ENCODE assay signal across 8 cellular contexts in the genomic region with DNA sequence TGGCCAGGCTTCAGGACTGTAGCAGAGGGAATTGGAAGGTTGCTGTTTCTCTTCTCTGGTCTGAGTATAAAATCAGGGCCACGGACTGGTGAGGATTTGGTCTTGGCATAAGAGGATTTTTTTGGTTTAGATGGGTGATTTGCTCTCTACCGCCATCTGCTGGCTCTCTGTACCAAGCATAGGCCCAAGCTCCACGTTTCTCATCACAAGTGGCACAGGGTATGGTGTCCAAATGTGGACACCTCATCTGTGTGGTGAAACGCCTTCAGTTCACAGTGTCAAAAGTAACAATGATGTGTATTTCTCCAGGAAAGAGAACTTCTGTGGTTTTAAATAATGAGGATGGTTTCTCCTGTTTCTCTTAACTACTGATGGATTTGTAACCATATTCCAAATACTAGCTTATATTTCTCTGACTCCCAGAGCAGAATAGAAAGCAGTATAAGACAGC.
A peak's percentile ranks its signal among the peaks of the same experiment; 100 is the strongest.
DNase-seq lines count a peak whose midpoint lies in the region; ATAC-seq, FAIRE-seq and TF ChIP-seq lines count a peak whose summit lies in the region.

No MANE protein-coding gene starts in this region.

- no peaks in the 10 kb centered on the region for H3K4me1 ChIP-seq in CD8-positive, alpha-beta T cell (ENCODE audit: insufficient read depth, low read length)
- H3K4me1 ChIP-seq in thyroid gland = peaks cover 11 to 17% of the 10 kb centered on the region in 2 donors

- peak; percentile 28 to 75 (median 53) for DNase-seq in CD8-positive, alpha-beta T cell
- DNase-seq in GM19238 (ENCODE audit: insufficient read length, low spot score) (peak; percentile 32), HS-5 (ENCODE audit: low read depth) (peak; percentile 41), RCC 7860 (ENCODE audit: low spot score) (peak; percentile 45), fibroblast of the conjunctiva (ENCODE audit: low read depth) (peak; percentile 53), occipital lobe (lab: John Stamatoyannopoulos, UW) (peak; percentile 48), thyroid gland (peak; percentile 64 to 73)
- DNase-seq in activated T-helper 1 cell treated with anti-CD3 and anti-CD28 coated beads, Interleukin-12 subunit alpha, Interleukin-12 subunit beta, Interleukin-2, Interleukin-4 antibody, amounts not matched to agents 30 ng/mL and 10 ng/mL and 1 ng/mL, durations not matched to agents 14 hours and 24 hours and 36 hours (ENCODE audit: low spot score) = peak; percentile 28

- CTCF ChIA-PET in CD8-positive, alpha-beta T cell (lab: Charles Lee) = interaction anchor here (0.7 to 3.0 kb wide), 34 partner anchors 8 to 770 kb away, joined by 3 to 24 read pairs (median 3); a partner anchor contains a TSS

- no peak for FAIRE-seq in RCC 7860 (lab: Jason Lieb, UNC)

- no peak overlapping the region for H3K4me3 Mint-ChIP-seq in CD8-positive, alpha-beta T cell
- H3K4me3 Mint-ChIP-seq in activated T-helper 1 cell treated with anti-CD3 and anti-CD28 coated beads, Interleukin-12 subunit alpha, Interleukin-12 subunit beta, Interleukin-2, Interleukin-4 antibody, amounts not matched to agents 30 ng/mL and 10 ng/mL and 1 ng/mL, durations not matched to agents 14 hours and 24 hours and 36 hours = no peak overlapping the region

- POLR2A ChIA-PET in CD8-positive, alpha-beta T cell (lab: Charles Lee) = no interaction called here

- H3K27me3 ChIP-seq in CD8-positive, alpha-beta T cell (ENCODE audit: insufficient read depth, low read length) = no peaks in the 10 kb centered on the region
- H3K27me3 ChIP-seq in thyroid gland = no peaks in the 10 kb centered on the region

- peak; percentile 80 for ATAC-seq in CD8-positive, alpha-beta T cell

- no peaks in the 10 kb centered on the region for H3K27me3 Mint-ChIP-seq in CD8-positive, alpha-beta T cell (ENCODE audit: low read depth)
- H3K27me3 Mint-ChIP-seq in activated T-helper 1 cell treated with anti-CD3 and anti-CD28 coated beads, Interleukin-12 subunit alpha, Interleukin-12 subunit beta, Interleukin-2, Interleukin-4 antibody, amounts not matched to agents 30 ng/mL and 10 ng/mL and 1 ng/mL, durations not matched to agents 14 hours and 24 hours and 36 hours (ENCODE audit: insufficient read depth) = no peaks in the 10 kb centered on the region

- H3K36me3 Mint-ChIP-seq in CD8-positive, alpha-beta T cell = no peaks in the 10 kb centered on the region
- H3K36me3 Mint-ChIP-seq in activated T-helper 1 cell treated with anti-CD3 and anti-CD28 coated beads, Interleukin-12 subunit alpha, Interleukin-12 subunit beta, Interleukin-2, Interleukin-4 antibody, amounts not matched to agents 30 ng/mL and 10 ng/mL and 1 ng/mL, durations not matched to agents 14 hours and 24 hours and 36 hours (ENCODE audit: low read depth) = no peaks in the 10 kb centered on the region

- no peak overlapping the region for H3K27ac ChIP-seq in CD8-positive, alpha-beta T cell (ENCODE audit: low read depth, low read length)
- H3K27ac ChIP-seq in thyroid gland = peak overlapping the region; percentile 56 to 91 (median 81)

- H3K27ac Mint-ChIP-seq in CD8-positive, alpha-beta T cell = no peak overlapping the region
- H3K27ac Mint-ChIP-seq in activated T-helper 1 cell treated with anti-CD3 and anti-CD28 coated beads, Interleukin-12 subunit alpha, Interleukin-12 subunit beta, Interleukin-2, Interleukin-4 antibody, amounts not matched to agents 30 ng/mL and 10 ng/mL and 1 ng/mL, durations not matched to agents 14 hours and 24 hours and 36 hours = no peak overlapping the region

- intact Hi-C loops in CD8-positive, alpha-beta T cell (cut with DNase I, micrococcal nuclease) = loop anchor here (1.0 to 5.0 kb wide), 9 partner anchors 114 to 732 kb away; a partner anchor contains a TSS
- intact Hi-C loops in activated T-helper 1 cell treated with anti-CD3 and anti-CD28 coated beads, Interleukin-12 subunit alpha, Interleukin-12 subunit beta, Interleukin-2, Interleukin-4 antibody, amounts not matched to agents 30 ng/mL and 10 ng/mL and 1 ng/mL, durations not matched to agents 14 hours and 24 hours and 36 hours (cut with micrococcal nuclease) = loop anchor here (1.0 to 2.0 kb wide), 7 partner anchors 75 to 732 kb away; a partner anchor contains a TSS
- intact Hi-C loops in thyroid gland (cut with DNase I) = loop anchor here (5.0 kb wide), 1 partner anchor 731 kb away; no protein-coding TSS in a partner anchor

- TF ChIP-seq CTCF in CD8-positive, alpha-beta T cell (IDR thresholded peaks at IDR 0.05) = peak; percentile 95
- peak; percentile 66 to 82 (median 78) for TF ChIP-seq CTCF in thyroid gland (IDR thresholded peaks at IDR 0.05)

- no peaks in the 10 kb centered on the region for H3K9me3 ChIP-seq in CD8-positive, alpha-beta T cell (ENCODE audit: low read length)
- no peaks in the 10 kb centered on the region for H3K9me3 ChIP-seq in thyroid gland

- 13 to 20% methylated on average over 4 of the region's 4 CpGs for WGBS in thyroid gland, 2 donors

- TF ChIP-seq POLR2A in thyroid gland (IDR thresholded peaks at IDR 0.05) = no peak

- no peaks in the 10 kb centered on the region for H3K4me1 Mint-ChIP-seq in CD8-positive, alpha-beta T cell (ENCODE audit: low read depth)
- no peaks in the 10 kb centered on the region for H3K4me1 Mint-ChIP-seq in activated T-helper 1 cell treated with anti-CD3 and anti-CD28 coated beads, Interleukin-12 subunit alpha, Interleukin-12 subunit beta, Interleukin-2, Interleukin-4 antibody, amounts not matched to agents 30 ng/mL and 10 ng/mL and 1 ng/mL, durations not matched to agents 14 hours and 24 hours and 36 hours (ENCODE audit: low read depth)

- H3K4me3 ChIP-seq in CD8-positive, alpha-beta T cell (ENCODE audit: low read depth, low read length) = no peak overlapping the region
- H3K4me3 ChIP-seq in thyroid gland (replicated peaks in 1 of 3) = no peak overlapping the region

- no peaks in the 10 kb centered on the region for H3K36me3 ChIP-seq in CD8-positive, alpha-beta T cell (ENCODE audit: insufficient read depth, low read length)
- no peaks in the 10 kb centered on the region for H3K36me3 ChIP-seq in thyroid gland

- no peaks in the 10 kb centered on the region for H3K9me3 Mint-ChIP-seq in CD8-positive, alpha-beta T cell
- no peaks in the 10 kb centered on the region for H3K9me3 Mint-ChIP-seq in activated T-helper 1 cell treated with anti-CD3 and anti-CD28 coated beads, Interleukin-12 subunit alpha, Interleukin-12 subunit beta, Interleukin-2, Interleukin-4 antibody, amounts not matched to agents 30 ng/mL and 10 ng/mL and 1 ng/mL, durations not matched to agents 14 hours and 24 hours and 36 hours
